ENCODE assay signal across 8 cellular contexts in the genomic region with DNA sequence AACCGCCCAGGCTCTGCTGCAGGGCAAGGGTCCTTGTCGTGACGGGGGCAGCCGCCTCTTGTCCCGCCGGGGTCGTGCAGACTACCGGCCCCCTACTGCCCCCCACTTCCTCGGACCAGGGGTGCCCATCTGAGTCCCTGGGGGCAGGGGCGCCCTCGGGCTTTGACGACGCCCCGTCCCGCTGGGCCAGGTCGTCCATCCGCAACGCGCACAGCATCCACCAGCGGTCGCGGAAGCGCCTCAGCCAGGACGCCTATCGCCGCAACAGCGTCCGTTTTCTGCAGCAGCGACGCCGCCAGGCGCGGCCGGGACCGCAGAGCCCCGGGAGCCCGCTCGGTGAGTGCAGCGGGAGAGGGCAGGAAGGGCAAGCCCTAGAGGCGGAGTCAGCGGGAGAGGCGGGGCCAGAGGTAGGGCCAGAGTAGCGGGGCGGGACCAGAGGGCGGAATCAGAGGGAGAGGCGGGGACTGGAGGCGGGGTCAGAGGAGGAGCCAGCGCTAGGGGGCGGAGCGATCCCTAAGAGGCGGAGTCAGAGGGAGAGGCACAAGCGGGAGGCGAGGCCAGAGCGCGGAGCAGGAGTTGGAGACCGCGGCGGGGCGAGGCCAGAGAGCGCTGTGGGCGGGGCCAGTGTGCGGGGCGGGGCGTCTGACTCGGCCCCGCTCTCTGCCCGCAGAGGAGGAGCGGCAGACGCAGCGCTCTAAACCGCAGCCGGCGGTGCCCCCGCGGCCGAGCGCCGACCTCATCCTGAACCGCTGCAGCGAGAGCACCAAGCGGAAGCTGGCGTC. TPM values are rescaled to one million over a fixed set of nuclear protein-coding genes. Genes with fewer than 3 reads are reported as not detected.
DNase-seq lines count a peak whose midpoint lies in the region; ATAC-seq lines count a peak whose summit lies in the region.
"Not testable (repeated sequence)": the region's sequence is repeated elsewhere in the genome, so short reads cannot be mapped to it uniquely, and the experiment has no call there.

No MANE protein-coding gene starts in this region.

- not testable (repeated sequence) for H3K27me3 Mint-ChIP-seq in stimulated activated memory B cell treated with anti-CD40 and anti-IgM and Interleukin-4, amounts not matched to agents 10 μg/mL and 1 μg/mL and 100 μg/mL, for 72 hours

- H3K4me1 ChIP-seq in SJCRH30; neuron (ENCODE audit: insufficient read depth, low read length): not testable (repeated sequence)

- DNase-seq in GF-D8 (lab: John Stamatoyannopoulos, UW) = peak; percentile 85
- peak; percentile 69 for DNase-seq in NCI-H1105 treated with DMSO at 0.1 percent for 48 hours (lab: John Stamatoyannopoulos, UW)
- peak; percentile 90 to 95 for DNase-seq in SJCRH30
- DNase-seq in activated T-helper 9 cell treated with anti-CD3 and anti-CD28 coated beads, Interleukin-2, amount 50 U/mL, for 16 hours (ENCODE audit: low read depth) = peak; percentile 89
- DNase-seq in fibroblast of peridontal ligament (ENCODE audit: extremely low read depth) = peak; percentile 79

- H3K4me3 ChIP-seq in SJCRH30 = not testable (repeated sequence)
- peak overlapping the region; percentile 27 for H3K4me3 ChIP-seq in neuron (ENCODE audit: low read length)

- ATAC-seq in HG02763 (IDR thresholded peaks at IDR 0.05; ENCODE audit: unreplicated experiment) = peak; percentile 83
- peak; percentile 97 for ATAC-seq in stimulated activated memory B cell treated with anti-CD40 and anti-IgM and Interleukin-4, amounts not matched to agents 10 μg/mL and 1 μg/mL and 100 μg/mL, for 72 hours

- H3K27ac Mint-ChIP-seq in stimulated activated memory B cell treated with anti-CD40 and anti-IgM and Interleukin-4, amounts not matched to agents 10 μg/mL and 1 μg/mL and 100 μg/mL, for 72 hours = not testable (repeated sequence)

- H3K36me3 Mint-ChIP-seq in stimulated activated memory B cell treated with anti-CD40 and anti-IgM and Interleukin-4, amounts not matched to agents 10 μg/mL and 1 μg/mL and 100 μg/mL, for 72 hours = not testable (repeated sequence)

- H2AFZ ChIP-seq in neuron (ENCODE audit: low read depth, low read length) = not testable (repeated sequence)

- H3K9me3 ChIP-seq in SJCRH30 (replicated peaks); neuron (ENCODE audit: low read length): not testable (repeated sequence)

- not testable (repeated sequence) for H3K9me3 Mint-ChIP-seq in stimulated activated memory B cell treated with anti-CD40 and anti-IgM and Interleukin-4, amounts not matched to agents 10 μg/mL and 1 μg/mL and 100 μg/mL, for 72 hours

- H3K4me1 Mint-ChIP-seq in stimulated activated memory B cell treated with anti-CD40 and anti-IgM and Interleukin-4, amounts not matched to agents 10 μg/mL and 1 μg/mL and 100 μg/mL, for 72 hours = not testable (repeated sequence)

- not testable (repeated sequence) for H3K27me3 ChIP-seq in SJCRH30; neuron (ENCODE audit: insufficient read depth, low read length)

- H3K36me3 ChIP-seq in SJCRH30; neuron (ENCODE audit: insufficient read depth, low read length): not testable (repeated sequence)

- not testable (repeated sequence) for H3K27ac ChIP-seq in SJCRH30

- peak overlapping the region; percentile 46 for H3K4me3 Mint-ChIP-seq in stimulated activated memory B cell treated with anti-CD40 and anti-IgM and Interleukin-4, amounts not matched to agents 10 μg/mL and 1 μg/mL and 100 μg/mL, for 72 hours

RNA-seq across cellular contexts. Expression of a gene that starts 14.7 kb away (rescaled TPM):
- total RNA-seq in SJCRH30 (2014; rRNA removed; shearing (Covaris generic)) = not detected in 2 replicates
